In genomic region chr5:20420991-20421595, GRCh38 we compare ENCODE assay signal across 22 cellular contexts.
"Had no signal": no experiment of that assay in that cellular context is flagged by ENCODE, and none has a peak within 500 bp of the region (broad histone marks: within the 10 kb centered on the region; RNA-seq: fewer than 3 reads in every experiment).

No MANE protein-coding gene starts in this region.

- H3K4me1 Mint-ChIP-seq: activated naive CD8-positive, alpha-beta T cell treated with anti-CD3 and anti-CD28 coated beads for 36 hours; central memory CD8-positive, alpha-beta T cell; nephron; stimulated activated effector memory CD8-positive, alpha-beta T cell treated with anti-CD3 and anti-CD28 coated beads, Interleukin-12 subunit alpha, Interleukin-12 subunit beta, amount 100 ng/mL, for 72 hours; stimulated activated naive CD8-positive, alpha-beta T cell treated with anti-CD3 and anti-CD28 coated beads, Interleukin-15, amount 100 ng/mL, for 72 hours had no signal

- H3K36me3 ChIP-seq: breast epithelium, esophagus muscularis mucosa, tibial artery had no signal

- H3K9me3 ChIP-seq: breast epithelium, esophagus muscularis mucosa had no signal

- ATAC-seq: effector memory CD8-positive, alpha-beta T cell; sciatic nerve; stimulated activated effector memory CD8-positive, alpha-beta T cell treated with anti-CD3 and anti-CD28 coated beads, Interleukin-12 subunit alpha, Interleukin-12 subunit beta, amount 100 ng/mL, for 72 hours; stimulated activated naive CD8-positive, alpha-beta T cell treated with anti-CD3 and anti-CD28 coated beads, Interleukin-15, amount 100 ng/mL, for 72 hours had no signal

- DNase-seq: activated CD4-positive, alpha-beta T cell treated with anti-CD3 and anti-CD28 coated beads for 4 hours; activated CD4-positive, alpha-beta T cell treated with anti-CD3 and anti-CD28 coated beads, Interleukin-2, amount 50 U/mL, for 48 hours; activated CD4-positive, CD25-positive, alpha-beta regulatory T cell; activated naive CD4-positive, alpha-beta T cell treated with Interleukin-2 at 50 U/mL for 16 hours; activated naive CD8-positive, alpha-beta T cell treated with anti-CD3 and anti-CD28 coated beads for 36 hours; activated T-cell treated with anti-CD3 and anti-CD28 coated beads, Interleukin-2, amount 50 U/mL, for 48 hours; effector memory CD8-positive, alpha-beta T cell; glutamatergic neuron; hippocampal formation; occipital lobe; posterior cingulate gyrus; small intestine; stimulated activated CD4-positive, alpha-beta T cell treated with anti-CD3 and anti-CD28 coated beads, Interleukin-2, amount 100 ng/mL, for 24 hours; stimulated activated naive CD8-positive, alpha-beta T cell treated with anti-CD3 and anti-CD28 coated beads, Interleukin-15, amount 100 ng/mL, for 72 hours; T1000; tibial artery had no signal

- H3K4me3 Mint-ChIP-seq: activated naive CD8-positive, alpha-beta T cell treated with anti-CD3 and anti-CD28 coated beads for 36 hours; central memory CD8-positive, alpha-beta T cell; effector memory CD8-positive, alpha-beta T cell; nephron; stimulated activated effector memory CD8-positive, alpha-beta T cell treated with anti-CD3 and anti-CD28 coated beads, Interleukin-12 subunit alpha, Interleukin-12 subunit beta, amount 100 ng/mL, for 72 hours; stimulated activated naive CD8-positive, alpha-beta T cell treated with anti-CD3 and anti-CD28 coated beads, Interleukin-15, amount 100 ng/mL, for 72 hours had no signal

- H3K27ac Mint-ChIP-seq: activated naive CD8-positive, alpha-beta T cell treated with anti-CD3 and anti-CD28 coated beads for 36 hours; effector memory CD8-positive, alpha-beta T cell; nephron; stimulated activated effector memory CD8-positive, alpha-beta T cell treated with anti-CD3 and anti-CD28 coated beads, Interleukin-12 subunit alpha, Interleukin-12 subunit beta, amount 100 ng/mL, for 72 hours; stimulated activated naive CD8-positive, alpha-beta T cell treated with anti-CD3 and anti-CD28 coated beads, Interleukin-15, amount 100 ng/mL, for 72 hours had no signal

- H3K4me1 ChIP-seq: breast epithelium, esophagus muscularis mucosa, tibial artery had no signal

- H3K27ac ChIP-seq: breast epithelium, esophagus muscularis mucosa, tibial artery had no signal

- H3K27me3 ChIP-seq: breast epithelium, esophagus muscularis mucosa, tibial artery had no signal

- H3K27me3 Mint-ChIP-seq: activated naive CD8-positive, alpha-beta T cell treated with anti-CD3 and anti-CD28 coated beads for 36 hours; central memory CD8-positive, alpha-beta T cell; effector memory CD8-positive, alpha-beta T cell; stimulated activated naive CD8-positive, alpha-beta T cell treated with anti-CD3 and anti-CD28 coated beads, Interleukin-15, amount 100 ng/mL, for 72 hours had no signal

- H3K9me3 Mint-ChIP-seq: effector memory CD8-positive, alpha-beta T cell; nephron had no signal

- H3K36me3 Mint-ChIP-seq: activated naive CD8-positive, alpha-beta T cell treated with anti-CD3 and anti-CD28 coated beads for 36 hours; stimulated activated effector memory CD8-positive, alpha-beta T cell treated with anti-CD3 and anti-CD28 coated beads, Interleukin-12 subunit alpha, Interleukin-12 subunit beta, amount 100 ng/mL, for 72 hours had no signal

- H3K4me3 ChIP-seq: breast epithelium, esophagus muscularis mucosa, tibial artery had no signal
